1 cellular context compared by ENCODE assay signal in the genomic region with DNA sequence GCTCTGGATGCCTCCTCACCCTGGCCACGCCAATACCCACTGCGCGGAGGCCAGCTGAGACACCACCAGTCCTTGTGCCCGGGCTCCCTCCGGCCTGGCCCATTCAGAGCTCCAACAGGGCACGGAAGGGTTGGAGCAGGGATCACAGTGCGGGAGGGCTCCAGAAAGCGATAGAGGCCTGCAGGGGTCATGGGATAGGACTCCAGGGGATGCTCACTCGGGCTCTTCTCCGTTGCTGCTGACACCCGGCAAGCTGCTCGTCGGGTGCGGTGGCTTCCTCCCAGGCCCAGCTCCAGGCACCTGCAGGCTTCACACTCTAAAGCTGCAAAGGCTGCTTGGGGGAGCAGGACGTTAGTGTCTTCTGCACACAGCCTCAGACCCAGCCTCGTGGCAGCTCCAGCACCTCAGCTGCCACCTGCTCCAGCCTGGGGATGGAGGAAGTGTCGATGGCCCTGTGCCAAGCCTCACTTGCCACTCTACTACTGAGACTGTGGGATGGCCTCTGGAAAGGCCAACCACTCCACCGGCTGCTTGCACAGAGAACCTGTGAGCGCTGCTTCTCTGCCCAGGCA.
TF ChIP-seq lines count a peak whose summit lies in the region.

No MANE protein-coding gene starts in this region.

TF ChIP-seq in HEK293, 187 proteins besides CTCF, POLR2A, EP300 and RAD21 (continued from another document):
- TF ChIP-seq PRDM10 (tag by site-specific recombination; IDR thresholded peaks at IDR 0.05): no peak
- TF ChIP-seq PATZ1 (tag by site-specific recombination; IDR thresholded peaks at IDR 0.05): no peak
- no peak for TF ChIP-seq ZNF214 (tag by site-specific recombination; IDR thresholded peaks at IDR 0.05; ENCODE audit: borderline replicate concordance)
- no peak for TF ChIP-seq ZNF473 (tag by site-specific recombination; IDR thresholded peaks at IDR 0.05)
- TF ChIP-seq ZNF341 (tag by site-specific recombination; IDR thresholded peaks at IDR 0.05; ENCODE audit: low read depth): 0 out of 2 replicates have a peak, but pooled peaks have one; percentile 19
- TF ChIP-seq ZNF837 (tag by site-specific recombination; IDR thresholded peaks at IDR 0.05): no peak
- TF ChIP-seq ZNF544 (tag by site-specific recombination; IDR thresholded peaks at IDR 0.05): no peak
- TF ChIP-seq ZNF324 (tag by site-specific recombination; IDR thresholded peaks at IDR 0.05): no peak
TF ChIP-seq in HEK293: peak in this region for 4.
